Comparison of ENCODE assay signal across 8 cellular contexts in the genomic region with DNA sequence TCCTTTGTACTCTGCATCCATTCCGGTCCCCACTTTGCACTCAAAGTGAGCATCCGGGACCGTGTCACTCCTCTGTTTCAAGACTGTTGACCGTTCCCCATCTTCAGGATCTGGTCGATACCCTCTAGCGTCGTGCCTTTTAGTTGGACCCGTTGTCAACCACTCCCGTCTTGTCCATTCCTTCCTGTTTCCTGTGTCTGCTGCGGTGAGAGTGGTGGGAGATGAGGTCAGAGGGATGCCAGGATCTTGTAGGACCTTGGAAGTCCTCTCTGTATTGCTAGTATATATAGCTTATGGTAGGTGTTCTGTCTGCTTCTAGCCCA. TPM values are rescaled to one million over a fixed set of nuclear protein-coding genes. Genes with fewer than 3 reads are reported as not detected.
A peak's percentile ranks its signal among the peaks of the same experiment; 100 is the strongest.
DNase-seq lines count a peak whose midpoint lies in the region; ATAC-seq and TF ChIP-seq lines count a peak whose summit lies in the region.

No MANE protein-coding gene starts in this region.

- no TSS peak for BruUV-seq in PC-9 (replicated peaks; lab: Mats Ljungman, UMichigan)

- H3K79me2 ChIP-seq in GM23338 (replicated peaks; ENCODE audit: insufficient read depth) (peaks cover 53% of the 10 kb centered on the region), PC-9 (ENCODE audit: low read depth) (peaks cover 56% of the 10 kb centered on the region)

- H3K9me2 ChIP-seq in GM23338 (ENCODE audit: insufficient read depth) (no peaks in the 10 kb centered on the region), PC-9 (ENCODE audit: insufficient read depth) (no peaks in the 10 kb centered on the region)

- H3K4me1 ChIP-seq in CD4-positive, alpha-beta memory T cell (ENCODE audit: insufficient read depth, low read length), result peaks cover 39% of the 10 kb centered on the region
- peaks cover 4% of the 10 kb centered on the region for H3K4me1 ChIP-seq in GM23338 (ENCODE audit: insufficient read depth)
- H3K4me1 ChIP-seq in PC-9 (replicated peaks; ENCODE audit: insufficient read depth), result peaks cover 8% of the 10 kb centered on the region
- peaks cover 9 to 12% of the 10 kb centered on the region in 2 donors for H3K4me1 ChIP-seq in duodenal mucosa (ENCODE audit: control insufficient read depth in 1 of 2, insufficient read depth in 2 of 2, low read length in 2 of 2)
- H3K4me1 ChIP-seq in muscle layer of colon (ENCODE audit: insufficient read depth, low read length), result peaks cover 12% of the 10 kb centered on the region

- H3K9ac ChIP-seq in duodenal mucosa (ENCODE audit: low read depth in 1 of 2, low read length in 2 of 2) (peak overlapping the region; percentile 78 to 99), muscle layer of colon (ENCODE audit: low read length) (peak overlapping the region; percentile 74)

- peaks cover 25 to 58% (median 35%) of the 10 kb centered on the region in 4 donors for H3K4me1 Mint-ChIP-seq in CD4-positive, alpha-beta memory T cell
- H3K4me1 Mint-ChIP-seq in GM23338, result peaks cover 6% of the 10 kb centered on the region

- H3K36me3 Mint-ChIP-seq in CD4-positive, alpha-beta memory T cell, result peaks cover 0 to 27% of the 10 kb centered on the region in 2 donors
- peaks cover 9% of the 10 kb centered on the region; the same call in 1 of the 3 replicates for H3K36me3 Mint-ChIP-seq in GM23338 (ENCODE audit: low read depth)

- H4K20me1 ChIP-seq in GM23338 (replicated peaks; ENCODE audit: insufficient read depth) (peaks cover 13% of the 10 kb centered on the region; the same call in 1 of the 2 replicates), PC-9 (ENCODE audit: insufficient read depth) (peaks cover 13% of the 10 kb centered on the region; the same call in 1 of the 2 replicates)

- H2AFZ ChIP-seq in GM23338 (peak overlapping the region; percentile 87; the same call in 1 of the 2 replicates), PC-9 (peak overlapping the region; percentile 95)

- H3K27me3 ChIP-seq in CD4-positive, alpha-beta memory T cell (ENCODE audit: insufficient read depth, low read length), result no peaks in the 10 kb centered on the region
- H3K27me3 ChIP-seq in GM23338 (ENCODE audit: insufficient read depth) (no peaks in the 10 kb centered on the region), PC-9 (ENCODE audit: insufficient read depth, low read depth) (no peaks in the 10 kb centered on the region), duodenal mucosa (ENCODE audit: control insufficient read depth in 1 of 2, insufficient read depth in 2 of 2, low read length in 2 of 2) (no peaks in the 10 kb centered on the region), muscle layer of colon (ENCODE audit: control insufficient read depth in 1 of 2, insufficient read depth in 2 of 2, low read length in 2 of 2) (no peaks in the 10 kb centered on the region)

- intact Hi-C loops in CD4-positive, alpha-beta memory T cell (cut with micrococcal nuclease), result no loop called here
- intact Hi-C loops in PC-9 (cut with micrococcal nuclease; ENCODE audit: unreplicated experiment), result no loop called here

- peak overlapping the region; percentile 96 to 100 (median 98) for H3K27ac Mint-ChIP-seq in CD4-positive, alpha-beta memory T cell
- peak overlapping the region; percentile 66; the same call in 1 of the 2 replicates for H3K27ac Mint-ChIP-seq in GM23338

- no peaks in the 10 kb centered on the region for H3K9me3 ChIP-seq in CD4-positive, alpha-beta memory T cell (ENCODE audit: control insufficient read depth in 1 of 2, low read length in 2 of 2)
- H3K9me3 ChIP-seq in PC-9 (ENCODE audit: insufficient read depth, low read depth), result no peaks in the 10 kb centered on the region
- no peaks in the 10 kb centered on the region for H3K9me3 ChIP-seq in duodenal mucosa (ENCODE audit: control insufficient read depth in 1 of 2, low read length in 2 of 2)
- no peaks in the 10 kb centered on the region for H3K9me3 ChIP-seq in muscle layer of colon (ENCODE audit: low read length)

- DNase-seq in CD4-positive, alpha-beta memory T cell, result no peak
- DNase-seq in GM23338 (ENCODE audit: low spot score) (no peak), PC-9 (no peak), SK-N-DZ (ENCODE audit: low spot score) (no peak)
- no peak for DNase-seq in stimulated activated CD4-positive, alpha-beta T cell treated with anti-CD3 and anti-CD28 coated beads, Interleukin-12 subunit alpha, Interleukin-12 subunit beta, amount 100 ng/mL, for 4 hours

- no peaks in the 10 kb centered on the region for H3K9me3 Mint-ChIP-seq in CD4-positive, alpha-beta memory T cell
- no peaks in the 10 kb centered on the region; the same call in 2 of the 3 replicates for H3K9me3 Mint-ChIP-seq in GM23338

- no peak for TF ChIP-seq CTCF in GM23338 (conservative IDR thresholded peaks at IDR 0.05; ENCODE audit: low read depth in 2 of 2)
- no peak for TF ChIP-seq CTCF in PC-9 (conservative IDR thresholded peaks at IDR 0.05)

- POLR2A ChIA-PET in CD4-positive, alpha-beta memory T cell (lab: Charles Lee; ENCODE audit: partially characterized antibody), result interaction anchor here (0.9 to 2.0 kb wide), 7 partner anchors 25 to 183 kb away, joined by 3 to 9 read pairs (median 3); partner anchors contain the start of genes CRELD1 and VHL
- POLR2A ChIA-PET in PC-9 (lab: Charles Lee; ENCODE audit: unreplicated experiment), result no interaction called here

- H3K36me3 ChIP-seq in CD4-positive, alpha-beta memory T cell (ENCODE audit: insufficient read depth, low read length), result peaks cover 15% of the 10 kb centered on the region
- H3K36me3 ChIP-seq in GM23338 (ENCODE audit: insufficient read depth), result peaks cover 5% of the 10 kb centered on the region; the same call in 1 of the 2 replicates
- 0 out of 2 replicates have a peak, but pooled peaks cover 8% of the 10 kb centered on the region for H3K36me3 ChIP-seq in PC-9 (ENCODE audit: low read depth)
- H3K36me3 ChIP-seq in duodenal mucosa (ENCODE audit: control insufficient read depth in 1 of 2, insufficient read depth in 2 of 2, low read length in 2 of 2), result peaks cover 0 to 3% of the 10 kb centered on the region in 2 donors
- peaks cover 3% of the 10 kb centered on the region for H3K36me3 ChIP-seq in muscle layer of colon (ENCODE audit: insufficient read depth, low read length)

- peak overlapping the region; percentile 84 for H3K27ac ChIP-seq in CD4-positive, alpha-beta memory T cell (ENCODE audit: low read depth, low read length)
- no peak overlapping the region; the same call in 1 of the 2 replicates for H3K27ac ChIP-seq in GM23338 (ENCODE audit: low read depth)
- H3K27ac ChIP-seq in PC-9, result no peak overlapping the region
- H3K27ac ChIP-seq in duodenal mucosa (ENCODE audit: low read depth, low read length), result no peak overlapping the region
- peak overlapping the region; percentile 88 for H3K27ac ChIP-seq in muscle layer of colon (ENCODE audit: low read depth, low read length)

- H3F3A ChIP-seq in GM23338 (replicated peaks; ENCODE audit: low read depth) (0 out of 2 replicates have a peak, but pooled peaks cover 4% of the 10 kb centered on the region), PC-9 (ENCODE audit: insufficient read depth, low read depth) (no peaks in the 10 kb centered on the region; the same call in 1 of the 2 replicates)

- ATAC-seq in GM23338 (peak; percentile 24), GM19395 (IDR thresholded peaks at IDR 0.05; ENCODE audit: unreplicated experiment) (no peak)

- H3K27me3 Mint-ChIP-seq in CD4-positive, alpha-beta memory T cell, result peaks cover 0 to 1% of the 10 kb centered on the region in 2 donors
- peaks cover 10% of the 10 kb centered on the region for H3K27me3 Mint-ChIP-seq in GM23338 (ENCODE audit: insufficient read depth, low read depth, poor library complexity)

- H3K4me2 ChIP-seq in GM23338, result peak overlapping the region; percentile 96
- peak overlapping the region; percentile 88 for H3K4me2 ChIP-seq in PC-9

- H3K4me3 ChIP-seq in CD4-positive, alpha-beta memory T cell (ENCODE audit: low read length in 2 of 2), result peak overlapping the region; percentile 89 to 98
- H3K4me3 ChIP-seq in GM23338, result peak overlapping the region; percentile 98
- H3K4me3 ChIP-seq in PC-9, result peak overlapping the region; percentile 75
- peak overlapping the region; percentile 96 to 100 for H3K4me3 ChIP-seq in duodenal mucosa (ENCODE audit: low read depth in 1 of 2, low read length in 2 of 2)
- H3K4me3 ChIP-seq in muscle layer of colon (ENCODE audit: low read depth in 1 of 2, low read length in 2 of 2), result peak overlapping the region; percentile 78 to 96

- CTCF ChIA-PET in CD4-positive, alpha-beta memory T cell (lab: Charles Lee; ENCODE audit: partially characterized antibody), result interaction anchor here (1.2 to 1.5 kb wide), 2 partner anchors 18 to 168 kb away, joined by 3 to 4 read pairs; no protein-coding TSS in a partner anchor
- CTCF ChIA-PET in PC-9 (lab: Charles Lee), result interaction anchor here (0.5 kb wide), 1 partner anchor 384 kb away, joined by 3 read pairs; no protein-coding TSS in a partner anchor

- H3K4me3 Mint-ChIP-seq in CD4-positive, alpha-beta memory T cell, result peak overlapping the region; percentile 95 to 100 (median 99)
- H3K4me3 Mint-ChIP-seq in GM23338, result peak overlapping the region; percentile 99

RNA-seq across cellular contexts. Expression of gene BRK1, which starts 0.6 kb away (rescaled TPM):
- 10 to 100 TPM; 73.0 to 78.1 TPM for total RNA-seq in CD4-positive, alpha-beta memory T cell
- polyA plus RNA-seq in CD4-positive, alpha-beta memory T cell, result 100 to 1,000 TPM; 211 to 279 TPM
- 104 and 130 TPM in 2 replicates for total RNA-seq in GM23338 (2014; rRNA removed; shearing (Covaris generic))
- polyA plus RNA-seq in GM23338 (2016; fragmentation: Nextera tagmentation; extraction: Ambion mirVana), result 148 and 165 TPM in 2 replicates
- 73.8 and 109 TPM in 2 replicates for total RNA-seq in PC-9 (2021)
- polyA plus RNA-seq in SK-N-DZ (2014; cell fraction: cytosol; rRNA removed), result 154 and 159 TPM in 2 replicates
- polyA plus RNA-seq in SK-N-DZ (2014; cell fraction: nucleus; rRNA removed), result 49.6 and 92.9 TPM in 2 replicates

RNA-seq across cellular contexts. Expression of gene FANCD2OS, which starts 8.0 kb away (rescaled TPM):
- total RNA-seq in CD4-positive, alpha-beta memory T cell, result not detected
- not detected for polyA plus RNA-seq in CD4-positive, alpha-beta memory T cell
- total RNA-seq in GM23338 (2014; rRNA removed; shearing (Covaris generic)), result not detected in 2 replicates
- 0.94 TPM in 1 of 2 replicates, not detected in the other for polyA plus RNA-seq in GM23338 (2016; fragmentation: Nextera tagmentation; extraction: Ambion mirVana)
- total RNA-seq in PC-9 (2021), result not detected in 2 replicates
- polyA plus RNA-seq in SK-N-DZ (2014; cell fraction: cytosol; rRNA removed), result not detected in 2 replicates
- polyA plus RNA-seq in SK-N-DZ (2014; cell fraction: nucleus; rRNA removed), result not detected in 2 replicates

RNA-seq across cellular contexts. Expression of gene VHL, which starts 25.5 kb away (rescaled TPM):
- total RNA-seq in CD4-positive, alpha-beta memory T cell, result 10 to 100 TPM; 73.7 to 75.9 TPM
- 10 to 100 TPM in 1 of 2 donors, 1 to 10 TPM in 1; 2.0 to 29.9 TPM for polyA plus RNA-seq in CD4-positive, alpha-beta memory T cell
- total RNA-seq in GM23338 (2014; rRNA removed; shearing (Covaris generic)), result 46.7 and 62.8 TPM in 2 replicates
- 16.7 and 18.7 TPM in 2 replicates for polyA plus RNA-seq in GM23338 (2016; fragmentation: Nextera tagmentation; extraction: Ambion mirVana)
- total RNA-seq in PC-9 (2021), result 50.2 and 52.4 TPM in 2 replicates
- 114 TPM in 2 replicates for polyA plus RNA-seq in SK-N-DZ (2014; cell fraction: cytosol; rRNA removed)
- polyA plus RNA-seq in SK-N-DZ (2014; cell fraction: nucleus; rRNA removed), result 77.9 and 80.3 TPM in 2 replicates

RNA-seq across cellular contexts. Expression of gene IRAK2, which starts 48.6 kb away (rescaled TPM):
- 1 to 10 TPM; 4.8 to 5.3 TPM for total RNA-seq in CD4-positive, alpha-beta memory T cell
- polyA plus RNA-seq in CD4-positive, alpha-beta memory T cell, result 1 to 10 TPM; 4.4 to 5.8 TPM
- total RNA-seq in GM23338 (2014; rRNA removed; shearing (Covaris generic)), result 0.85 and 1.4 TPM in 2 replicates
- polyA plus RNA-seq in GM23338 (2016; fragmentation: Nextera tagmentation; extraction: Ambion mirVana), result 0.37 and 0.68 TPM in 2 replicates
- 2.6 and 2.7 TPM in 2 replicates for total RNA-seq in PC-9 (2021)
- polyA plus RNA-seq in SK-N-DZ (2014; cell fraction: cytosol; rRNA removed), result 4.0 and 4.6 TPM in 2 replicates
- 2.1 TPM in 2 replicates for polyA plus RNA-seq in SK-N-DZ (2014; cell fraction: nucleus; rRNA removed)

Comparison
In these comparisons a context has a peak if more than half of its experiments do, and no peak if none do; other contexts are left out.
1. H3K27ac ChIP-seq: peak in CD4-positive, alpha-beta memory T cell (single experiment) and muscle layer of colon (single experiment); none in GM23338 (single experiment), PC-9 (single experiment) and duodenal mucosa (single experiment).
2. Peak in every context shown above with its lines, with median percentiles within 50 percentile points of each other: H3K4me3 ChIP-seq.